24 cellular contexts compared by ENCODE assay signal in genomic region chr3:161395613-161396012, GRCh38. TPM values are rescaled to one million over a fixed set of nuclear protein-coding genes. Genes with fewer than 3 reads are reported as not detected.
A peak's percentile ranks its signal among the peaks of the same experiment; 100 is the strongest.
DNase-seq lines count a peak whose midpoint lies in the region; ATAC-seq and TF ChIP-seq lines count a peak whose summit lies in the region.
"Had no signal": no experiment of that assay in that cellular context is flagged by ENCODE, and none has a peak within 500 bp of the region (broad histone marks: within the 10 kb centered on the region; RNA-seq: fewer than 3 reads in every experiment).

No MANE protein-coding gene starts in this region.

- no peak overlapping the region for H3K4me3 ChIP-seq in Caco-2 (ENCODE audit: low read depth, low read length)
- H3K4me3 ChIP-seq in naive thymus-derived CD4-positive, alpha-beta T cell (ENCODE audit: low read length): peak overlapping the region; percentile 10
- H3K4me3 ChIP-seq: A549, transverse colon had no signal

- H3K27ac Mint-ChIP-seq in activated T-cell treated with anti-CD3 and anti-CD28 coated beads, Interleukin-2, amount 50 U/mL, for 72 hours: peak overlapping the region; percentile 6
- H3K27ac Mint-ChIP-seq in Caco-2 (ENCODE audit: unreplicated experiment): peak overlapping the region; percentile 64
- H3K27ac Mint-ChIP-seq in activated naive CD8-positive, alpha-beta T cell treated with anti-CD3 and anti-CD28 coated beads, Interleukin-2, amount 50 U/mL, for 24 hours: no peak overlapping the region
- H3K27ac Mint-ChIP-seq in naive thymus-derived CD4-positive, alpha-beta T cell: peak overlapping the region in 8 of 9 donors; percentile 1 to 71 (median 37)
- H3K27ac Mint-ChIP-seq: brain had no signal

- intact Hi-C loops in Caco-2 (cut with micrococcal nuclease; ENCODE audit: unreplicated experiment): loop anchor here (1.0 kb wide), 2 partner anchors 12 to 24 kb away; partner anchors contain the start of gene SPTSSB
- intact Hi-C loops in naive thymus-derived CD4-positive, alpha-beta T cell (cut with micrococcal nuclease): loop anchor here in 1 of 2 donors (1.0 to 2.0 kb wide), 5 partner anchors 9 to 84 kb away; partner anchors contain the start of gene SPTSSB

- no peak for DNase-seq in activated T-cell treated with anti-CD3 and anti-CD28 coated beads, Interleukin-2, amount 50 U/mL, for 72 hours
- no peak for DNase-seq in activated T-cell treated with anti-CD3 and anti-CD28 coated beads, Interleukin-2, amount 50 U/mL, for 48 hours
- no peak for DNase-seq in Caco-2
- no peak for DNase-seq in activated naive CD8-positive, alpha-beta T cell treated with anti-CD3 and anti-CD28 coated beads, Interleukin-2, amount 50 U/mL, for 24 hours
- no peak for DNase-seq in naive thymus-derived CD4-positive, alpha-beta T cell
- DNase-seq in middle frontal gyrus (ENCODE audit: extremely low spot score, low spot score): no peak
- DNase-seq in COLO668 (lab: John Stamatoyannopoulos, UW; ENCODE audit: unreplicated experiment): no peak
- DNase-seq in DMS53 (lab: John Stamatoyannopoulos, UW): no peak
- DNase-seq: activated naive CD4-positive, alpha-beta T cell; amniotic stem cell; left colon; NCI-H1417; NCI-H2029 treated with DMSO at 0.1 percent for 48 hours; NCI-H524; NK-92 treated with Interleukin-12 subunit alpha and Interleukin-12 subunit beta, amount 100 ng/mL, for 24 hours; occipital lobe; PC-3; stimulated activated CD4-positive, alpha-beta T cell treated with anti-CD3 and anti-CD28 coated beads, Interleukin-4, amount 100 ng/mL, for 24 hours; transverse colon had no signal

- no peaks in the 10 kb centered on the region for H3K36me3 ChIP-seq in Caco-2 (ENCODE audit: control insufficient read depth, insufficient read depth, low read length)
- H3K36me3 ChIP-seq in naive thymus-derived CD4-positive, alpha-beta T cell (ENCODE audit: control insufficient read depth in 2 of 3, insufficient read depth in 3 of 3, low read length in 3 of 3): no peaks in the 10 kb centered on the region
- H3K36me3 ChIP-seq: transverse colon had no signal

- peak overlapping the region in 1 of 2 donors; percentile 35 for H3K4me3 Mint-ChIP-seq in activated T-cell treated with anti-CD3 and anti-CD28 coated beads, Interleukin-2, amount 50 U/mL, for 72 hours
- peak overlapping the region; percentile 5 for H3K4me3 Mint-ChIP-seq in Caco-2 (ENCODE audit: unreplicated experiment)
- H3K4me3 Mint-ChIP-seq in activated naive CD8-positive, alpha-beta T cell treated with anti-CD3 and anti-CD28 coated beads, Interleukin-2, amount 50 U/mL, for 24 hours: no peak overlapping the region
- peak overlapping the region; percentile 52 to 85 (median 66) for H3K4me3 Mint-ChIP-seq in naive thymus-derived CD4-positive, alpha-beta T cell
- H3K4me3 Mint-ChIP-seq: brain had no signal

- H3K4me1 ChIP-seq in Caco-2: peaks cover 32% of the 10 kb centered on the region
- H3K4me1 ChIP-seq in naive thymus-derived CD4-positive, alpha-beta T cell (ENCODE audit: control insufficient read depth in 2 of 2, insufficient read depth in 2 of 2, low read length in 2 of 2): peaks cover 23 to 38% of the 10 kb centered on the region in 2 donors
- H3K4me1 ChIP-seq: A549 had no signal

- no peak for ATAC-seq in activated T-cell treated with anti-CD3 and anti-CD28 coated beads, Interleukin-2, amount 50 U/mL, for 72 hours (replicated peaks in 1 of 2)
- peak; percentile 20 for ATAC-seq in activated naive CD8-positive, alpha-beta T cell treated with anti-CD3 and anti-CD28 coated beads, Interleukin-2, amount 50 U/mL, for 24 hours
- ATAC-seq in naive thymus-derived CD4-positive, alpha-beta T cell: no peak
- ATAC-seq: A549, left colon, PC-3 had no signal

- H3K27me3 ChIP-seq in Caco-2 (replicated peaks; ENCODE audit: control insufficient read depth, insufficient read depth, low read length): no peaks in the 10 kb centered on the region
- H3K27me3 ChIP-seq in naive thymus-derived CD4-positive, alpha-beta T cell (ENCODE audit: control insufficient read depth in 2 of 2, insufficient read depth in 2 of 2, low read length in 2 of 2): peaks cover 0 to 4% of the 10 kb centered on the region in 2 donors
- H3K27me3 ChIP-seq: transverse colon had no signal

- POLR2A ChIA-PET in Caco-2 (lab: Charles Lee): no interaction called here
- POLR2A ChIA-PET in naive thymus-derived CD4-positive, alpha-beta T cell (lab: Charles Lee): interaction anchor here (1.4 kb wide), 1 partner anchor 10 kb away, joined by 4 read pairs; no protein-coding TSS in a partner anchor

- peaks cover 5 to 13% of the 10 kb centered on the region in 2 donors for H3K36me3 Mint-ChIP-seq in activated T-cell treated with anti-CD3 and anti-CD28 coated beads, Interleukin-2, amount 50 U/mL, for 72 hours (ENCODE audit: insufficient read depth in 2 of 2)
- H3K36me3 Mint-ChIP-seq in Caco-2 (ENCODE audit: insufficient read depth, unreplicated experiment): no peaks in the 10 kb centered on the region
- no peaks in the 10 kb centered on the region for H3K36me3 Mint-ChIP-seq in activated naive CD8-positive, alpha-beta T cell treated with anti-CD3 and anti-CD28 coated beads, Interleukin-2, amount 50 U/mL, for 24 hours (ENCODE audit: low read depth)
- peaks cover 0 to 11% (median 0%) of the 10 kb centered on the region in 5 donors for H3K36me3 Mint-ChIP-seq in naive thymus-derived CD4-positive, alpha-beta T cell
- H3K36me3 Mint-ChIP-seq: brain had no signal

- no peaks in the 10 kb centered on the region for H3K9me3 ChIP-seq in Caco-2
- H3K9me3 ChIP-seq in naive thymus-derived CD4-positive, alpha-beta T cell (ENCODE audit: control insufficient read depth in 2 of 3, low read length in 3 of 3): no peaks in the 10 kb centered on the region
- H3K9me3 ChIP-seq: transverse colon had no signal

- peaks cover 48% of the 10 kb centered on the region for H3K27me3 Mint-ChIP-seq in activated T-cell treated with anti-CD3 and anti-CD28 coated beads, Interleukin-2, amount 50 U/mL, for 72 hours (ENCODE audit: low read depth)
- H3K27me3 Mint-ChIP-seq in Caco-2 (ENCODE audit: insufficient read depth, unreplicated experiment): no peaks in the 10 kb centered on the region
- H3K27me3 Mint-ChIP-seq in activated naive CD8-positive, alpha-beta T cell treated with anti-CD3 and anti-CD28 coated beads, Interleukin-2, amount 50 U/mL, for 24 hours: peaks cover 17% of the 10 kb centered on the region
- H3K27me3 Mint-ChIP-seq in naive thymus-derived CD4-positive, alpha-beta T cell: peaks cover 0 to 61% (median 5%) of the 10 kb centered on the region in 5 donors

- H3K9me3 Mint-ChIP-seq in activated T-cell treated with anti-CD3 and anti-CD28 coated beads, Interleukin-2, amount 50 U/mL, for 72 hours: peaks cover 7 to 8% of the 10 kb centered on the region in 2 donors
- no peaks in the 10 kb centered on the region for H3K9me3 Mint-ChIP-seq in Caco-2 (ENCODE audit: unreplicated experiment)
- no peaks in the 10 kb centered on the region for H3K9me3 Mint-ChIP-seq in activated naive CD8-positive, alpha-beta T cell treated with anti-CD3 and anti-CD28 coated beads, Interleukin-2, amount 50 U/mL, for 24 hours
- H3K9me3 Mint-ChIP-seq in naive thymus-derived CD4-positive, alpha-beta T cell: peaks cover 0 to 11% (median 6%) of the 10 kb centered on the region in 11 donors

- TF ChIP-seq CTCF in Caco-2 (IDR thresholded peaks at IDR 0.05; ENCODE audit: insufficient read depth in 1 of 2, low read depth in 1 of 2, low read length in 1 of 2, severe bottlenecking in 1 of 2, unreplicated experiment in 1 of 2): no peak

- no peak overlapping the region for H3K27ac ChIP-seq in naive thymus-derived CD4-positive, alpha-beta T cell (ENCODE audit: low read depth, low read length)
- H3K27ac ChIP-seq: A549, transverse colon had no signal

- BruUV-seq in Caco-2 (replicated peaks; lab: Mats Ljungman, UMichigan): no TSS peak

- peaks cover 43% of the 10 kb centered on the region for H3K4me1 Mint-ChIP-seq in activated T-cell treated with anti-CD3 and anti-CD28 coated beads, Interleukin-2, amount 50 U/mL, for 72 hours (ENCODE audit: low read depth)
- H3K4me1 Mint-ChIP-seq in Caco-2 (ENCODE audit: low read depth, unreplicated experiment): peaks cover 41% of the 10 kb centered on the region
- peaks cover 34% of the 10 kb centered on the region for H3K4me1 Mint-ChIP-seq in activated naive CD8-positive, alpha-beta T cell treated with anti-CD3 and anti-CD28 coated beads, Interleukin-2, amount 50 U/mL, for 24 hours
- peaks cover 25 to 81% (median 69%) of the 10 kb centered on the region in 7 donors for H3K4me1 Mint-ChIP-seq in naive thymus-derived CD4-positive, alpha-beta T cell
- H3K4me1 Mint-ChIP-seq: brain had no signal

- CTCF ChIA-PET in Caco-2 (lab: Charles Lee): interaction anchor here (0.8 kb wide), 1 partner anchor 24 kb away, joined by 3 read pairs; the partner anchor contains the start of gene SPTSSB
- CTCF ChIA-PET in naive thymus-derived CD4-positive, alpha-beta T cell (lab: Charles Lee): no interaction called here

RNA-seq across cellular contexts. Expression of gene SPTSSB, which starts 24.3 kb away (rescaled TPM):
- total RNA-seq in activated T-cell treated with anti-CD3 and anti-CD28 coated beads, Interleukin-2, amount 50 U/mL, for 72 hours: not detected
- total RNA-seq in Caco-2 (2022): 45.9 and 51.6 TPM in 2 replicates
- total RNA-seq in naive thymus-derived CD4-positive, alpha-beta T cell: 1 to 10 TPM in 1 of 5 experiments, under 1 TPM in 1, not detected in 3; 0.34 to 1.6 TPM
- not detected for polyA plus RNA-seq in naive thymus-derived CD4-positive, alpha-beta T cell
- total RNA-seq: G401; pulmonary artery endothelial cell; T-helper 1 cell treated with Interleukin-12 subunit alpha and Interleukin-12 subunit beta and Interleukin-4 antibody, amounts not matched to agents 30 ng/mL and 1 ng/mL, for 36 hours had no signal

Comparison
In these comparisons a context has a peak if more than half of its experiments do, and no peak if none do; other contexts are left out.
1. RNA of gene SPTSSB, which starts 24.3 kb away (total RNA-seq): 45.9 to 51.6 TPM in Caco-2; not detected in activated T-cell treated with anti-CD3 and anti-CD28 coated beads, Interleukin-2, amount 50 U/mL, for 72 hours and 0.34 to 1.6 TPM in naive thymus-derived CD4-positive, alpha-beta T cell; every median in the first group is over 10 times any median in the second.